Comparison of ENCODE assay signal across 8 cellular contexts in the genomic region with DNA sequence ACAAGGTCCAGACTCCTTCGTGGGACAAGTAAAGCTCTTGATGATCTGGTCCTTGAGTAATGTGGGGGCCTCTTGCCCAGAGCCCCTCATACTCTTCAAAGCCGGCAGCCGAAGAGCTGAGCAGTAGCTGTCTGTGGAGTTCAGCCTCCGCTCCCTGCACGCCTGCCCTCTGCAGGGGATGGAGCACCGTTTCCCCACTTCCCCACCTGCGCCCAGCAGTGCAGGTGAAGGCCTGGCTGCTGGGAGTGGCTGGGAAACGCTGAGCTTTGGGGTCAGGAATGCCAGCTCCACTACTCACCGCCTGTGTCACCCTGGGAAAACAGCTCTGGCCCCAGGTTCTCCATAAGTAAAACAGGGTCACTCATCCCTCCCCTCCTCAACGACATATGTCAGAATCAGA. TPM values are rescaled to one million over a fixed set of nuclear protein-coding genes. Genes with fewer than 3 reads are reported as not detected.
DNase-seq lines count a peak whose midpoint lies in the region; ATAC-seq, FAIRE-seq and TF ChIP-seq lines count a peak whose summit lies in the region.
"Not testable (repeated sequence)": the region's sequence is repeated elsewhere in the genome, so short reads cannot be mapped to it uniquely, and the experiment has no call there.

No MANE protein-coding gene starts in this region.

- H3K4me2 ChIP-seq in endothelial cell of umbilical vein (ENCODE audit: insufficient read depth, low read length) (peak overlapping the region; percentile 36), keratinocyte (ENCODE audit: control insufficient read depth, extremely low read depth, insufficient read depth, low read depth, low read length) (peak overlapping the region; percentile 45)

- not testable (repeated sequence) for FAIRE-seq in endothelial cell of umbilical vein (lab: Jason Lieb, UNC); keratinocyte (lab: Jason Lieb, UNC)

- not testable (repeated sequence) for H3K27ac ChIP-seq in endothelial cell of umbilical vein (ENCODE audit: insufficient read depth, low read depth, low read length); keratinocyte (ENCODE audit: control insufficient read depth, insufficient read depth, low read length)
- peak overlapping the region; percentile 77 to 80 for H3K27ac ChIP-seq in testis

- H3K36me3 ChIP-seq in Caco-2 (ENCODE audit: control insufficient read depth, insufficient read depth, low read length); endothelial cell of umbilical vein (ENCODE audit: control insufficient read depth in 2 of 2, extremely low read depth in 1 of 2, insufficient read depth in 2 of 2, low read length in 2 of 2); keratinocyte (ENCODE audit: control insufficient read depth in 2 of 2, extremely low read depth in 1 of 2, insufficient read depth in 2 of 2, low read length in 2 of 2); testis (ENCODE audit: low read depth, missing control alignments): not testable (repeated sequence)

- H3K9me3 ChIP-seq in Caco-2; endothelial cell of umbilical vein (replicated peaks; ENCODE audit: control insufficient read depth, insufficient read depth, low read length); keratinocyte (ENCODE audit: control insufficient read depth, low read depth, low read length); testis: not testable (repeated sequence)

- not testable (repeated sequence) for H3K79me2 ChIP-seq in endothelial cell of umbilical vein (ENCODE audit: control insufficient read depth, insufficient read depth, low read length); keratinocyte (ENCODE audit: control insufficient read depth, insufficient read depth, low read length)

- whole genome bisulfite sequencing in testis, 2 donors = 12 to 13% methylated on average over 8 to 10 of the region's 10 CpGs

- DNase-seq in Caco-2 (peak; percentile 68 to 75), RPMI8226 (peak; percentile 25)
- DNase-seq in activated naive CD8-positive, alpha-beta T cell treated with anti-CD3 and anti-CD28 coated beads, Interleukin-2, amount 10 ng/mL, durations not matched to agents 7 days and 5 days; endothelial cell of umbilical vein (ENCODE audit: low read depth, low spot score); keratinocyte (ENCODE audit: low read depth, low spot score); omental fat pad (ENCODE audit: low spot score); testis: not testable (repeated sequence)

- intact Hi-C loops in Caco-2 (cut with micrococcal nuclease; ENCODE audit: unreplicated experiment); endothelial cell of umbilical vein (cut with micrococcal nuclease): not testable (repeated sequence)
- intact Hi-C loops in testis (cut with DNase I; ENCODE audit: low total_unique reads) = loop anchor here (10.0 kb wide), 1 partner anchor 115 kb away; no protein-coding TSS in a partner anchor

- not testable (repeated sequence) for TF ChIP-seq POLR2A in endothelial cell of umbilical vein (IDR thresholded peaks at IDR 0.05; ENCODE audit: low read depth, low read length); testis (IDR thresholded peaks at IDR 0.05)

- dilution Hi-C loops in endothelial cell of umbilical vein (cut with MboI; ENCODE audit: extremely low pct_ligation_motif_present, low sequenced_read_pairs); keratinocyte (cut with MboI; ENCODE audit: extremely low pct_ligation_motif_present, low sequenced_read_pairs): not testable (repeated sequence)

- not testable (repeated sequence) for H3K4me1 Mint-ChIP-seq in Caco-2 (ENCODE audit: low read depth, unreplicated experiment); activated naive CD8-positive, alpha-beta T cell treated with anti-CD3 and anti-CD28 coated beads, Interleukin-2, amount 10 ng/mL, durations not matched to agents 7 days and 5 days

- POLR2A ChIA-PET in Caco-2 (lab: Charles Lee); activated naive CD8-positive, alpha-beta T cell treated with anti-CD3 and anti-CD28 coated beads, Interleukin-2, amount 10 ng/mL, durations not matched to agents 7 days and 5 days (lab: Charles Lee); endothelial cell of umbilical vein (lab: Charles Lee): not testable (repeated sequence)

- not testable (repeated sequence) for H3K4me1 ChIP-seq in Caco-2; endothelial cell of umbilical vein (ENCODE audit: control insufficient read depth, extremely low read depth, insufficient read depth, low read length); keratinocyte (ENCODE audit: control insufficient read depth, extremely low read depth, insufficient read depth, low read length); testis

- not testable (repeated sequence) for H3K9me1 ChIP-seq in endothelial cell of umbilical vein (replicated peaks; ENCODE audit: control insufficient read depth, extremely low read depth, insufficient read depth, low read length); keratinocyte (ENCODE audit: control insufficient read depth, extremely low read depth, insufficient read depth, low read length)

- CTCF ChIA-PET in Caco-2 (lab: Charles Lee) (interaction anchor here (1.0 to 1.7 kb wide), 2 partner anchors 17 to 164 kb away, joined by 3 to 22 read pairs; no protein-coding TSS in a partner anchor), endothelial cell of umbilical vein (lab: Charles Lee) (interaction anchor here (2.1 kb wide), 1 partner anchor 17 kb away, joined by 10 read pairs; the partner anchor contains the start of gene ANKRD36C)

- peak; percentile 1 for ATAC-seq in HG02642 (IDR thresholded peaks at IDR 0.05; ENCODE audit: poor library complexity, unreplicated experiment)
- ATAC-seq in activated naive CD8-positive, alpha-beta T cell treated with anti-CD3 and anti-CD28 coated beads, Interleukin-2, amount 10 ng/mL, durations not matched to agents 7 days and 5 days (ENCODE audit: low read depth) = not testable (repeated sequence)
- ATAC-seq in omental fat pad (ENCODE audit: low FRiP score) = peak; percentile 63

- peak overlapping the region; percentile 89 for H2AFZ ChIP-seq in endothelial cell of umbilical vein (ENCODE audit: low read depth, low read length)
- peak overlapping the region; percentile 43 for H2AFZ ChIP-seq in keratinocyte (ENCODE audit: control insufficient read depth, low read length)

- H4K20me1 ChIP-seq in endothelial cell of umbilical vein (replicated peaks; ENCODE audit: control insufficient read depth, extremely low read depth, insufficient read depth, low read length); keratinocyte (ENCODE audit: control insufficient read depth, extremely low read depth, insufficient read depth, low read length): not testable (repeated sequence)

- H3K27ac Mint-ChIP-seq in Caco-2 (ENCODE audit: unreplicated experiment) = peak overlapping the region; percentile 86
- H3K27ac Mint-ChIP-seq in activated naive CD8-positive, alpha-beta T cell treated with anti-CD3 and anti-CD28 coated beads, Interleukin-2, amount 10 ng/mL, durations not matched to agents 7 days and 5 days = peak overlapping the region; percentile 79

- H3K4me3 ChIP-seq in Caco-2 (ENCODE audit: low read depth, low read length) (peak overlapping the region; percentile 52), endothelial cell of umbilical vein (replicated peaks in 1 of 3; ENCODE audit: insufficient read depth in 1 of 3, low read depth in 1 of 3, low read length in 3 of 3) (peak overlapping the region in 1 of 3 experiments; percentile 45), keratinocyte (ENCODE audit: control insufficient read depth in 2 of 3, extremely low read depth in 1 of 3, insufficient read depth in 2 of 3, low read depth in 1 of 3, low read length in 3 of 3) (peak overlapping the region in 2 of 3 experiments; percentile 41 to 43), testis (peak overlapping the region; percentile 63 to 73)

- TF ChIP-seq CTCF in Caco-2 (IDR thresholded peaks at IDR 0.05; ENCODE audit: insufficient read depth in 1 of 2, low read depth in 1 of 2, low read length in 1 of 2, severe bottlenecking in 1 of 2, unreplicated experiment in 1 of 2) (peak; percentile 24 to 45), keratinocyte (optimal IDR thresholded peaks at IDR 0.05 in 1 of 3, IDR thresholded peaks at IDR 0.05 in 1 of 3, conservative IDR thresholded peaks at IDR 0.05 in 1 of 3; ENCODE audit: extremely low read depth in 1 of 3, insufficient read depth in 2 of 3, low read length in 3 of 3) (peak in 2 of 3 experiments; percentile 6 to 23)
- TF ChIP-seq CTCF in endothelial cell of umbilical vein (IDR thresholded peaks at IDR 0.05; ENCODE audit: extremely low read depth in 1 of 2, insufficient read depth in 1 of 2, low read depth in 1 of 2, low read length in 2 of 2); omental fat pad (IDR thresholded peaks at IDR 0.05); testis (IDR thresholded peaks at IDR 0.05): not testable (repeated sequence)

- not testable (repeated sequence) for H3K27me3 Mint-ChIP-seq in Caco-2 (ENCODE audit: insufficient read depth, unreplicated experiment)
- H3K27me3 Mint-ChIP-seq in activated naive CD8-positive, alpha-beta T cell treated with anti-CD3 and anti-CD28 coated beads, Interleukin-2, amount 10 ng/mL, durations not matched to agents 7 days and 5 days = peaks cover 22% of the 10 kb centered on the region

- not testable (repeated sequence) for H3K9me3 Mint-ChIP-seq in Caco-2 (ENCODE audit: unreplicated experiment); activated naive CD8-positive, alpha-beta T cell treated with anti-CD3 and anti-CD28 coated beads, Interleukin-2, amount 10 ng/mL, durations not matched to agents 7 days and 5 days

- H3K36me3 Mint-ChIP-seq in Caco-2 (ENCODE audit: insufficient read depth, unreplicated experiment); activated naive CD8-positive, alpha-beta T cell treated with anti-CD3 and anti-CD28 coated beads, Interleukin-2, amount 10 ng/mL, durations not matched to agents 7 days and 5 days: not testable (repeated sequence)

- peak overlapping the region; percentile 78 for H3K4me3 Mint-ChIP-seq in Caco-2 (ENCODE audit: unreplicated experiment)
- peak overlapping the region; percentile 75 for H3K4me3 Mint-ChIP-seq in activated naive CD8-positive, alpha-beta T cell treated with anti-CD3 and anti-CD28 coated beads, Interleukin-2, amount 10 ng/mL, durations not matched to agents 7 days and 5 days

- not testable (repeated sequence) for H3K27me3 ChIP-seq in Caco-2 (replicated peaks; ENCODE audit: control insufficient read depth, insufficient read depth, low read length); endothelial cell of umbilical vein (ENCODE audit: control insufficient read depth in 2 of 2, insufficient read depth in 2 of 2, low read length in 2 of 2); keratinocyte (ENCODE audit: control insufficient read depth, extremely low read depth, insufficient read depth, low read length); testis

- H3K9ac ChIP-seq in endothelial cell of umbilical vein (replicated peaks; ENCODE audit: extremely low read depth, insufficient read depth, low read length) = not testable (repeated sequence)
- peak overlapping the region; percentile 62 for H3K9ac ChIP-seq in keratinocyte (ENCODE audit: control insufficient read depth, extremely low read depth, insufficient read depth, low read length)

- TSS peak; percentile 81 for BruUV-seq in Caco-2 (replicated peaks; lab: Mats Ljungman, UMichigan)
- BruUV-seq in endothelial cell of umbilical vein (replicated peaks; lab: Mats Ljungman, UMichigan) = not testable (repeated sequence)

RNA-seq across cellular contexts. Expression of gene ANKRD36C, which starts 18.2 kb away (rescaled TPM):
- 22.6 and 28.8 TPM in 2 replicates for total RNA-seq in Caco-2 (2022)
- total RNA-seq in activated naive CD8-positive, alpha-beta T cell treated with anti-CD3 and anti-CD28 coated beads, Interleukin-2, amount 10 ng/mL, durations not matched to agents 7 days and 5 days = 10 to 100 TPM; 87.0 to 89.7 TPM
- 92.8 and 108 TPM in 2 replicates for total RNA-seq in endothelial cell of umbilical vein
- polyA plus RNA-seq in endothelial cell of umbilical vein = 2.3 and 4.4 TPM in 2 replicates
- 2.1 and 2.2 TPM in 2 replicates for polyA plus RNA-seq in endothelial cell of umbilical vein (2011; cell fraction: cytosol; rRNA removed)
- 62.3 and 78.4 TPM in 2 replicates for polyA plus RNA-seq in endothelial cell of umbilical vein (2011; cell fraction: nucleus; rRNA removed)
- 12.4 and 13.9 TPM in 2 replicates for polyA plus RNA-seq in endothelial cell of umbilical vein (2012)
- polyA minus RNA-seq in endothelial cell of umbilical vein = 124 and 126 TPM in 2 replicates
- polyA minus RNA-seq in endothelial cell of umbilical vein (2011; cell fraction: cytosol; rRNA and poly(A)+ RNA removed) = 5.8 TPM
- 401 and 478 TPM in 2 replicates for polyA minus RNA-seq in endothelial cell of umbilical vein (2011; cell fraction: nucleus; rRNA and poly(A)+ RNA removed)
- polyA plus RNA-seq in keratinocyte = 2.6 to 8.4 TPM (median 7.4 TPM) in 3 replicates
- 3.7 TPM for polyA plus RNA-seq in keratinocyte (2011; ENCODE audit: low read depth)
- 0.48 and 0.66 TPM in 2 replicates for polyA plus RNA-seq in keratinocyte (2011; cell fraction: cytosol; rRNA removed)
- polyA plus RNA-seq in keratinocyte (2011; cell fraction: nucleus; rRNA removed) = 25.2 and 27.9 TPM in 2 replicates
- 1.9 and 2.2 TPM in 2 replicates for polyA plus RNA-seq in keratinocyte (2012; ENCODE audit: low replicate concordance)
- polyA minus RNA-seq in keratinocyte = 12.5 to 71.0 TPM (median 64.8 TPM) in 3 replicates
- 1.2 TPM for polyA minus RNA-seq in keratinocyte (2011; cell fraction: cytosol; rRNA and poly(A)+ RNA removed)
- polyA minus RNA-seq in keratinocyte (2011; cell fraction: nucleus; rRNA and poly(A)+ RNA removed) = 69.6 and 167 TPM in 2 replicates
- total RNA-seq in omental fat pad = 10 to 100 TPM; 24.0 to 71.9 (median 27.1) TPM
- 100 to 1,000 TPM; 360 to 411 TPM for total RNA-seq in testis
- 10.5 TPM for polyA plus RNA-seq in testis (ENCODE audit: insufficient read depth, low read depth, low replicate concordance)

RNA-seq across cellular contexts. Expression of gene GPAT2, which starts 24.9 kb away (rescaled TPM):
- not detected in 2 replicates for total RNA-seq in Caco-2 (2022)
- total RNA-seq in activated naive CD8-positive, alpha-beta T cell treated with anti-CD3 and anti-CD28 coated beads, Interleukin-2, amount 10 ng/mL, durations not matched to agents 7 days and 5 days = 10 to 100 TPM; 14.0 to 15.0 TPM
- total RNA-seq in endothelial cell of umbilical vein = 6.6 and 14.2 TPM in 2 replicates
- 10.3 and 11.1 TPM in 2 replicates for polyA plus RNA-seq in endothelial cell of umbilical vein
- 8.8 and 8.9 TPM in 2 replicates for polyA plus RNA-seq in endothelial cell of umbilical vein (2011; cell fraction: cytosol; rRNA removed)
- polyA plus RNA-seq in endothelial cell of umbilical vein (2011; cell fraction: nucleus; rRNA removed) = 36.6 TPM in 2 replicates
- polyA plus RNA-seq in endothelial cell of umbilical vein (2012) = 0.55 and 0.62 TPM in 2 replicates
- 8.6 and 8.8 TPM in 2 replicates for polyA minus RNA-seq in endothelial cell of umbilical vein
- not detected for polyA minus RNA-seq in endothelial cell of umbilical vein (2011; cell fraction: cytosol; rRNA and poly(A)+ RNA removed)
- 5.4 and 6.4 TPM in 2 replicates for polyA minus RNA-seq in endothelial cell of umbilical vein (2011; cell fraction: nucleus; rRNA and poly(A)+ RNA removed)
- 0.05 to 0.29 TPM (median 0.06 TPM) in 3 replicates for polyA plus RNA-seq in keratinocyte
- not detected for polyA plus RNA-seq in keratinocyte (2011; ENCODE audit: low read depth)
- 0.05 TPM in 1 of 2 replicates, not detected in the other for polyA plus RNA-seq in keratinocyte (2011; cell fraction: cytosol; rRNA removed)
- polyA plus RNA-seq in keratinocyte (2011; cell fraction: nucleus; rRNA removed) = 0.19 and 0.28 TPM in 2 replicates
- polyA plus RNA-seq in keratinocyte (2012; ENCODE audit: low replicate concordance) = 0.25 and 0.30 TPM in 2 replicates
- not detected in 3 replicates for polyA minus RNA-seq in keratinocyte
- polyA minus RNA-seq in keratinocyte (2011; cell fraction: cytosol; rRNA and poly(A)+ RNA removed) = not detected
- 0.23 TPM in 1 of 2 replicates, not detected in the other for polyA minus RNA-seq in keratinocyte (2011; cell fraction: nucleus; rRNA and poly(A)+ RNA removed)
- total RNA-seq in omental fat pad = 10 to 100 TPM in 2 of 4 donors, 1 to 10 TPM in 2; 4.3 to 17.2 (median 11.4) TPM
- total RNA-seq in testis = 10 to 100 TPM; 23.5 to 38.9 TPM
- 20.5 TPM for polyA plus RNA-seq in testis (ENCODE audit: insufficient read depth, low read depth, low replicate concordance)
